ENCODE assay signal across 1 cellular context in the genomic region with DNA sequence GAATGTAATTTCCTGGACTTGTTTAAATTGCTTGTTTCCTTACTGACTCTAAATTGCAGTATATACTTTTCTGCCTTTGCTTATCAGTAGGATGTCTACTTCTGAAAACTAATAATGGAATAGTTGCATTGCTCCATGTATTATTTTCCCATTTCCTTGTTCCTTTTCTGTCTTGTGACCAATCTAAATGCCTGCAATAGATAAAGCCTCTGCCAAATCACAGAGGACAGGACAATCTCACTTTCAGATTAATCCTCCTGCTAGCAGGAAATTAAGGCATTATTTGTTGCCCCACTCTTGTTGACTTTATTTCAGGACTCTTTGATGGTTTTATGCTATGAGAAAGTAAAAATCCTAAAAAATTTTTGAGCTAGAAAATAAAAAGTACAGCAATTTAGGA.
TF ChIP-seq lines count a peak whose summit lies in the region.

No MANE protein-coding gene starts in this region.

TF ChIP-seq in A549, 52 proteins besides CTCF, POLR2A, EP300 and RAD21:
- TF ChIP-seq, protein P1, sequence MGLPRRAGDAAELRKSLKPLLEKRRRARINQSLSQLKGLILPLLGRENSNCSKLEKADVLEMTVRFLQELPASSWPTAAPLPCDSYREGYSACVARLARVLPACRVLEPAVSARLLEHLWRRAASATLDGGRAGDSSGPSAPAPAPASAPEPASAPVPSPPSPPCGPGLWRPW (IDR thresholded peaks at IDR 0.05) = no peak
- TF ChIP-seq USF2 (IDR thresholded peaks at IDR 0.05) = no peak
- TF ChIP-seq HDAC2 (IDR thresholded peaks at IDR 0.05) = no peak
- no peak for TF ChIP-seq EHF (CRISPR knock-in tag; IDR thresholded peaks at IDR 0.05)
- TF ChIP-seq MYC (IDR thresholded peaks at IDR 0.05; ENCODE audit: borderline replicate concordance, low read length) = no peak
- TF ChIP-seq NR3C1 (IDR thresholded peaks at IDR 0.05) = no peak
